In genomic region chr22:29216873-29217666, GRCh38 we compare ENCODE assay signal across 1 cellular context.
TF ChIP-seq lines count a peak whose summit lies in the region.

No MANE protein-coding gene starts in this region.

TF ChIP-seq in GM23338, 12 proteins besides CTCF, POLR2A, EP300 and RAD21 (continued from another document):
- TF ChIP-seq ZNF462 (CRISPR knock-in tag; IDR thresholded peaks at IDR 0.05): no peak
- no peak for TF ChIP-seq JUNB (IDR thresholded peaks at IDR 0.05; ENCODE audit: unreplicated experiment)
- TF ChIP-seq CREB1 (CRISPR knock-in tag; IDR thresholded peaks at IDR 0.05; ENCODE audit: low read depth): no peak
- no peak for TF ChIP-seq ZNF114 (CRISPR knock-in tag; IDR thresholded peaks at IDR 0.05)
- no peak for TF ChIP-seq POLR2AphosphoS5 (IDR thresholded peaks at IDR 0.05; ENCODE audit: low read depth)
- no peak for TF ChIP-seq REST (IDR thresholded peaks at IDR 0.05; ENCODE audit: unreplicated experiment)
- TF ChIP-seq ZNF331 (CRISPR knock-in tag; IDR thresholded peaks at IDR 0.05; ENCODE audit: low read depth): no peak
- TF ChIP-seq STAT1 (IDR thresholded peaks at IDR 0.05; ENCODE audit: unreplicated experiment): no peak
- TF ChIP-seq ETS1 (IDR thresholded peaks at IDR 0.05): no peak
